ENCODE assay signal across 6 cellular contexts in the genomic region with DNA sequence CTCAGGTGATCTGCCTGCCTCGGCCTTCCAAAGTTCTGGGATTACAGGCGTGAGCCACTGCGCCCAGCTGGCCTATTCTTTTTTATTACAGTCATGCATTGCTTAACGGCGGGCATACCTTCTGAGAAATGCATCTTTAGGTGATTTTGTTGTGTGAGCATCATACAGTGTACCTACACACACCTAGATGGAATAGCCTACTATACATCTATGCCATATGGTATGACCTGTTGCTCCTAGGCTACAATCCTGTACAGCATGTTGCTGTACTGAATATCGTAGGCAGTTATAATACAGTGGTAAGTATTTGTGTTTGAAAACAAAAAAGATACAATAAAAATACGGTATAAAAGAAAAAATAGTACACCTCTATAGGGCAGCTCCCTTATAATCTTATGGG.
"Had no signal": no experiment of that assay in that cellular context is flagged by ENCODE, and none has a peak within 500 bp of the region (broad histone marks: within the 10 kb centered on the region; RNA-seq: fewer than 3 reads in every experiment).

No MANE protein-coding gene starts in this region.

- H3K9me3 Mint-ChIP-seq: GM23338, HFFc6 had no signal

- H3K4me3 ChIP-seq: GM23338, K562 had no signal

- DNase-seq: H9, HCEC 1CT, HFFc6, IMR-90 had no signal

- ATAC-seq: GM23338 had no signal

- H3K4me3 Mint-ChIP-seq: GM23338, H9, HFFc6 had no signal

- H3K27ac Mint-ChIP-seq: GM23338, HFFc6 had no signal
